Comparison of ENCODE assay signal across 1 cellular context in genomic region chr6:45574013-45574412, GRCh38.
A peak's percentile ranks its signal among the peaks of the same experiment; 100 is the strongest.
TF ChIP-seq lines count a peak whose summit lies in the region.

No MANE protein-coding gene starts in this region.

TF ChIP-seq in HepG2, 621 proteins besides CTCF, POLR2A, EP300 and RAD21 (continued from another document and continues in another):
- no peak for TF ChIP-seq ZNF512 (CRISPR knock-in tag; IDR thresholded peaks at IDR 0.05)
- no peak for TF ChIP-seq ZUFSP (CRISPR knock-in tag; IDR thresholded peaks at IDR 0.05; ENCODE audit: borderline replicate concordance)
- TF ChIP-seq KAT2B (IDR thresholded peaks at IDR 0.05; ENCODE audit: borderline replicate concordance, low read depth, low read length): no peak
- no peak for TF ChIP-seq POLR2G (IDR thresholded peaks at IDR 0.05; ENCODE audit: low read depth, low read length)
- TF ChIP-seq SALL2 (CRISPR knock-in tag; IDR thresholded peaks at IDR 0.05): no peak
- no peak for TF ChIP-seq MTA1 (CRISPR knock-in tag; IDR thresholded peaks at IDR 0.05; ENCODE audit: borderline replicate concordance)
- TF ChIP-seq EED (CRISPR knock-in tag; IDR thresholded peaks at IDR 0.05): no peak
- TF ChIP-seq GLMP (CRISPR knock-in tag; IDR thresholded peaks at IDR 0.05; ENCODE audit: borderline replicate concordance): no peak
- TF ChIP-seq HMGXB3 (CRISPR knock-in tag; IDR thresholded peaks at IDR 0.05; ENCODE audit: borderline replicate concordance): no peak
- no peak for TF ChIP-seq XBP1 (CRISPR knock-in tag; IDR thresholded peaks at IDR 0.05)
- TF ChIP-seq ZBTB7A (CRISPR knock-in tag; IDR thresholded peaks at IDR 0.05): no peak
- no peak for TF ChIP-seq TFDP2 (CRISPR knock-in tag; IDR thresholded peaks at IDR 0.05)
- TF ChIP-seq CENPT (CRISPR knock-in tag; IDR thresholded peaks at IDR 0.05; ENCODE audit: low read depth): no peak
- TF ChIP-seq POLR2AphosphoS2 (IDR thresholded peaks at IDR 0.05; ENCODE audit: low read depth, low read length): no peak
- no peak for TF ChIP-seq MTERF4 (CRISPR knock-in tag; IDR thresholded peaks at IDR 0.05)
- no peak for TF ChIP-seq TBX3 (IDR thresholded peaks at IDR 0.05; ENCODE audit: borderline replicate concordance)
- no peak for TF ChIP-seq ZNF3 (CRISPR knock-in tag; IDR thresholded peaks at IDR 0.05)
- 0 out of 2 replicates have a peak, but pooled peaks have one; percentile 16 for TF ChIP-seq ARID3A (IDR thresholded peaks at IDR 0.05; ENCODE audit: low read depth, low read length)
- no peak for TF ChIP-seq CBX5 (CRISPR knock-in tag; IDR thresholded peaks at IDR 0.05; ENCODE audit: borderline replicate concordance)
- no peak for TF ChIP-seq MXD4 (CRISPR knock-in tag; IDR thresholded peaks at IDR 0.05)
- TF ChIP-seq ZNF101 (CRISPR knock-in tag; IDR thresholded peaks at IDR 0.05; ENCODE audit: borderline replicate concordance, low read depth): no peak
- TF ChIP-seq ZNF281 (CRISPR knock-in tag; IDR thresholded peaks at IDR 0.05; ENCODE audit: borderline replicate concordance): no peak
- no peak for TF ChIP-seq PHF5A (CRISPR knock-in tag; IDR thresholded peaks at IDR 0.05; ENCODE audit: low read depth, unreplicated experiment)
- TF ChIP-seq ZNF121 (CRISPR knock-in tag; IDR thresholded peaks at IDR 0.05): peak; percentile 55; the same call in 1 of the 2 replicates
- no peak for TF ChIP-seq POGK (CRISPR knock-in tag; conservative IDR thresholded peaks at IDR 0.05)
- no peak for TF ChIP-seq HMG20B (CRISPR knock-in tag; conservative IDR thresholded peaks at IDR 0.05)
- TF ChIP-seq FOXC1 (CRISPR knock-in tag; IDR thresholded peaks at IDR 0.05; ENCODE audit: borderline replicate concordance): no peak
- no peak for TF ChIP-seq STAT5B (CRISPR knock-in tag; IDR thresholded peaks at IDR 0.05)
- no peak for TF ChIP-seq FOXP1 (IDR thresholded peaks at IDR 0.05)
- TF ChIP-seq FOXP1 (CRISPR knock-in tag; IDR thresholded peaks at IDR 0.05): peak; percentile 59
- no peak for TF ChIP-seq KLF9 (CRISPR knock-in tag; IDR thresholded peaks at IDR 0.05; ENCODE audit: low read depth)
- no peak for TF ChIP-seq ATF6 (CRISPR knock-in tag; conservative IDR thresholded peaks at IDR 0.05)
- TF ChIP-seq HOXA9 (CRISPR knock-in tag; IDR thresholded peaks at IDR 0.05; ENCODE audit: borderline replicate concordance): no peak
- TF ChIP-seq BRD4 (CRISPR knock-in tag; IDR thresholded peaks at IDR 0.05): no peak
- TF ChIP-seq PPARG (CRISPR knock-in tag; conservative IDR thresholded peaks at IDR 0.05): peak; percentile 93
- TF ChIP-seq ATF3 (CRISPR knock-in tag; IDR thresholded peaks at IDR 0.05): no peak
- no peak for TF ChIP-seq CC2D1A (CRISPR knock-in tag; IDR thresholded peaks at IDR 0.05)
- no peak for TF ChIP-seq SIN3B (IDR thresholded peaks at IDR 0.05; ENCODE audit: low read length)
- 0 out of 2 replicates have a peak, but pooled peaks have one; percentile 47 for TF ChIP-seq ZNF317 (CRISPR knock-in tag; IDR thresholded peaks at IDR 0.05)
- TF ChIP-seq ZNF34 (CRISPR knock-in tag; IDR thresholded peaks at IDR 0.05; ENCODE audit: borderline replicate concordance): no peak
- no peak for TF ChIP-seq KLF15 (CRISPR knock-in tag; IDR thresholded peaks at IDR 0.05; ENCODE audit: borderline replicate concordance)
